15 cellular contexts compared by ENCODE assay signal in the genomic region with DNA sequence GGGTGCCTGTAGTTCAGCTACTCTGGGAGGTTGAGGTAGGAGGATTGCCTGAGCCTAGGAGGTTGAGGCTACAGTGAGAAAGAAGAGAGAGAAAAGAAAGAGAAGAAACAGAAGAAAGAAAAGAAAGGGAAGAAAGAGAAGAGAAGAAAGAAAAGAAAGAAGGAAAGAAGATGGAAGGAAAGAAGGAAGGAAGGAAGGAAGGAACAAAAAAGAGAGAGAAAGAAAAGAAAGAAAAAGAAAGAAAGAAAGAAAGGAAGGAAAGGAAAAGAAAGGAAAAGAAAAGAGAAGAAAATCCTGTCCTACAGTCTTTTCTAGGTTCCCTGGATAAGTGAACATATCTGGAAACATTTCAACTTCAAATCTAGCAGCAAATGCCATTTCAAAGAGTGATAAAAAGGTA. TPM values are rescaled to one million over a fixed set of nuclear protein-coding genes. Genes with fewer than 3 reads are reported as not detected.
A peak's percentile ranks its signal among the peaks of the same experiment; 100 is the strongest.
DNase-seq lines count a peak whose midpoint lies in the region; ATAC-seq and TF ChIP-seq lines count a peak whose summit lies in the region.
"Had no signal": no experiment of that assay in that cellular context is flagged by ENCODE, and none has a peak within 500 bp of the region (broad histone marks: within the 10 kb centered on the region; RNA-seq: fewer than 3 reads in every experiment).

No MANE protein-coding gene starts in this region.

- H3K4me1 ChIP-seq in esophagus muscularis mucosa = no peaks in the 10 kb centered on the region

- no peak for ATAC-seq in activated CD8-positive, alpha-beta memory T cell treated with anti-CD3 and anti-CD28 coated beads, Interleukin-2, amount 10 ng/mL, durations not matched to agents 7 days and 5 days
- no peak for ATAC-seq in CD4-positive, alpha-beta T cell (ENCODE audit: poor library complexity)
- ATAC-seq in activated CD8-positive, alpha-beta T cell treated with anti-CD3 and anti-CD28 coated beads, Interleukin-2, amount 10 ng/mL, durations not matched to agents 7 days and 5 days = no peak
- ATAC-seq in natural killer cell (no peak), GM18873 (IDR thresholded peaks at IDR 0.05; ENCODE audit: low FRiP score, unreplicated experiment) (no peak)
- ATAC-seq: CD8-positive, alpha-beta T cell had no signal

- H3K27ac ChIP-seq in CD4-positive, alpha-beta T cell (ENCODE audit: low read depth, low read length) = no peak overlapping the region
- no peak overlapping the region for H3K27ac ChIP-seq in esophagus muscularis mucosa (replicated peaks in 1 of 4)
- H3K27ac ChIP-seq: KMS-11 had no signal

- no peaks in the 10 kb centered on the region for H3K9me3 Mint-ChIP-seq in activated CD8-positive, alpha-beta memory T cell treated with anti-CD3 and anti-CD28 coated beads, Interleukin-2, amount 10 ng/mL, durations not matched to agents 7 days and 5 days (ENCODE audit: low read depth)
- H3K9me3 Mint-ChIP-seq in CD4-positive, alpha-beta T cell = no peaks in the 10 kb centered on the region
- H3K9me3 Mint-ChIP-seq in activated CD8-positive, alpha-beta T cell treated with anti-CD3 and anti-CD28 coated beads, Interleukin-2, amount 10 ng/mL, durations not matched to agents 7 days and 5 days (ENCODE audit: insufficient read depth) = no peaks in the 10 kb centered on the region
- H3K9me3 Mint-ChIP-seq in natural killer cell = no peaks in the 10 kb centered on the region
- H3K9me3 Mint-ChIP-seq: CD8-positive, alpha-beta T cell had no signal

- no peaks in the 10 kb centered on the region for H3K9me3 ChIP-seq in CD4-positive, alpha-beta T cell (ENCODE audit: control insufficient read depth, low read length)
- no peaks in the 10 kb centered on the region for H3K9me3 ChIP-seq in esophagus muscularis mucosa

- no peak for DNase-seq in activated CD8-positive, alpha-beta memory T cell treated with anti-CD3 and anti-CD28 coated beads, Interleukin-2, amount 10 ng/mL, durations not matched to agents 7 days and 5 days
- no peak for DNase-seq in activated CD8-positive, alpha-beta memory T cell treated with anti-CD3 and anti-CD28 coated beads, Interleukin-2, amount 50 U/mL, for 4 hours
- no peak for DNase-seq in CD4-positive, alpha-beta T cell
- DNase-seq in activated CD8-positive, alpha-beta T cell treated with anti-CD3 and anti-CD28 coated beads, Interleukin-2, amount 10 ng/mL, durations not matched to agents 7 days and 5 days = no peak
- DNase-seq in natural killer cell (no peak), esophagus muscularis mucosa (ENCODE audit: extremely low spot score) (no peak), NCI-H226 (no peak)
- DNase-seq: AML-193; CD8-positive, alpha-beta T cell; NCI-H1092; NCI-H2227 treated with DMSO at 0.1 percent for 48 hours; NCI-H526; OCI-M1 had no signal

- no peak overlapping the region for H3K4me3 Mint-ChIP-seq in activated CD8-positive, alpha-beta memory T cell treated with anti-CD3 and anti-CD28 coated beads, Interleukin-2, amount 10 ng/mL, durations not matched to agents 7 days and 5 days
- H3K4me3 Mint-ChIP-seq in CD4-positive, alpha-beta T cell = no peak overlapping the region
- no peak overlapping the region for H3K4me3 Mint-ChIP-seq in activated CD8-positive, alpha-beta T cell treated with anti-CD3 and anti-CD28 coated beads, Interleukin-2, amount 10 ng/mL, durations not matched to agents 7 days and 5 days
- H3K4me3 Mint-ChIP-seq in natural killer cell = no peak overlapping the region
- H3K4me3 Mint-ChIP-seq: CD8-positive, alpha-beta T cell had no signal

- H3K27ac Mint-ChIP-seq in activated CD8-positive, alpha-beta memory T cell treated with anti-CD3 and anti-CD28 coated beads, Interleukin-2, amount 10 ng/mL, durations not matched to agents 7 days and 5 days = peak overlapping the region; percentile 56
- H3K27ac Mint-ChIP-seq in CD4-positive, alpha-beta T cell = no peak overlapping the region
- H3K27ac Mint-ChIP-seq in activated CD8-positive, alpha-beta T cell treated with anti-CD3 and anti-CD28 coated beads, Interleukin-2, amount 10 ng/mL, durations not matched to agents 7 days and 5 days = peak overlapping the region; percentile 6
- H3K27ac Mint-ChIP-seq in natural killer cell = no peak overlapping the region
- H3K27ac Mint-ChIP-seq: CD8-positive, alpha-beta T cell had no signal

- peaks cover 66 to 93% (median 85%) of the 10 kb centered on the region in 4 donors for H3K36me3 ChIP-seq in esophagus muscularis mucosa

- TF ChIP-seq EP300 in esophagus muscularis mucosa (IDR thresholded peaks at IDR 0.05) = no peak

- peaks cover 2% of the 10 kb centered on the region for H3K4me1 Mint-ChIP-seq in activated CD8-positive, alpha-beta memory T cell treated with anti-CD3 and anti-CD28 coated beads, Interleukin-2, amount 10 ng/mL, durations not matched to agents 7 days and 5 days
- H3K4me1 Mint-ChIP-seq in CD4-positive, alpha-beta T cell (ENCODE audit: low read depth) = no peaks in the 10 kb centered on the region
- H3K4me1 Mint-ChIP-seq in activated CD8-positive, alpha-beta T cell treated with anti-CD3 and anti-CD28 coated beads, Interleukin-2, amount 10 ng/mL, durations not matched to agents 7 days and 5 days (ENCODE audit: low read depth) = no peaks in the 10 kb centered on the region
- peaks cover 0 to 10% of the 10 kb centered on the region in 2 donors for H3K4me1 Mint-ChIP-seq in natural killer cell

- H3K27me3 Mint-ChIP-seq in activated CD8-positive, alpha-beta memory T cell treated with anti-CD3 and anti-CD28 coated beads, Interleukin-2, amount 10 ng/mL, durations not matched to agents 7 days and 5 days = no peaks in the 10 kb centered on the region
- no peaks in the 10 kb centered on the region for H3K27me3 Mint-ChIP-seq in CD4-positive, alpha-beta T cell
- no peaks in the 10 kb centered on the region for H3K27me3 Mint-ChIP-seq in activated CD8-positive, alpha-beta T cell treated with anti-CD3 and anti-CD28 coated beads, Interleukin-2, amount 10 ng/mL, durations not matched to agents 7 days and 5 days (ENCODE audit: low read depth)
- H3K27me3 Mint-ChIP-seq in natural killer cell (ENCODE audit: low read depth in 2 of 2) = no peaks in the 10 kb centered on the region

- intact Hi-C loops in CD4-positive, alpha-beta T cell (cut with DNase I, micrococcal nuclease) = loop anchor here in 1 of 2 experiments (5.0 kb wide), 1 partner anchor 208 kb away; no protein-coding TSS in a partner anchor
- intact Hi-C loops in natural killer cell (cut with micrococcal nuclease) = no loop called here
- intact Hi-C loops in esophagus muscularis mucosa (cut with DNase I) = no loop called here

- POLR2A ChIA-PET in CD4-positive, alpha-beta T cell (lab: Charles Lee) = no interaction called here
- POLR2A ChIA-PET in activated CD8-positive, alpha-beta T cell treated with anti-CD3 and anti-CD28 coated beads, Interleukin-2, amount 10 ng/mL, durations not matched to agents 7 days and 5 days (lab: Charles Lee) = interaction anchor here (0.6 to 0.9 kb wide), 2 partner anchors 8 to 21 kb away, joined by 3 to 6 read pairs; no protein-coding TSS in a partner anchor

- TF ChIP-seq CTCF in CD4-positive, alpha-beta T cell (IDR thresholded peaks at IDR 0.05) = peak; percentile 20
- TF ChIP-seq CTCF in natural killer cell (IDR thresholded peaks at IDR 0.05) (peak; percentile 6), esophagus muscularis mucosa (IDR thresholded peaks at IDR 0.05) (no peak)

- peaks cover 47% of the 10 kb centered on the region for H3K36me3 Mint-ChIP-seq in activated CD8-positive, alpha-beta memory T cell treated with anti-CD3 and anti-CD28 coated beads, Interleukin-2, amount 10 ng/mL, durations not matched to agents 7 days and 5 days
- peaks cover 88% of the 10 kb centered on the region for H3K36me3 Mint-ChIP-seq in CD4-positive, alpha-beta T cell (ENCODE audit: low read depth)
- H3K36me3 Mint-ChIP-seq in activated CD8-positive, alpha-beta T cell treated with anti-CD3 and anti-CD28 coated beads, Interleukin-2, amount 10 ng/mL, durations not matched to agents 7 days and 5 days (ENCODE audit: low read depth) = peaks cover 54% of the 10 kb centered on the region
- peaks cover 8% of the 10 kb centered on the region for H3K36me3 Mint-ChIP-seq in natural killer cell

- no peaks in the 10 kb centered on the region for H3K27me3 ChIP-seq in CD4-positive, alpha-beta T cell (ENCODE audit: control insufficient read depth, insufficient read depth, low read length)
- no peaks in the 10 kb centered on the region for H3K27me3 ChIP-seq in esophagus muscularis mucosa

- no peak for TF ChIP-seq POLR2A in esophagus muscularis mucosa (IDR thresholded peaks at IDR 0.05; ENCODE audit: low read depth)

- CTCF ChIA-PET in activated CD8-positive, alpha-beta memory T cell treated with anti-CD3 and anti-CD28 coated beads, Interleukin-2, amount 10 ng/mL, durations not matched to agents 7 days and 5 days (lab: Charles Lee) = interaction anchor here (1.2 to 1.6 kb wide), 3 partner anchors 9 to 207 kb away, joined by 3 read pairs; no protein-coding TSS in a partner anchor
- CTCF ChIA-PET in CD4-positive, alpha-beta T cell (lab: Charles Lee) = no interaction called here
- CTCF ChIA-PET in activated CD8-positive, alpha-beta T cell treated with anti-CD3 and anti-CD28 coated beads, Interleukin-2, amount 10 ng/mL, durations not matched to agents 7 days and 5 days (lab: Charles Lee) = interaction anchor here (1.6 kb wide), 1 partner anchor 207 kb away, joined by 5 read pairs; no protein-coding TSS in a partner anchor

- H3K4me3 ChIP-seq in esophagus muscularis mucosa = no peak overlapping the region

RNA-seq across cellular contexts. Expression of a gene that starts 29.6 kb away (rescaled TPM):
- 1 to 10 TPM; 7.9 to 8.7 TPM for total RNA-seq in activated CD8-positive, alpha-beta memory T cell treated with anti-CD3 and anti-CD28 coated beads, Interleukin-2, amount 10 ng/mL, durations not matched to agents 7 days and 5 days
- 1 to 10 TPM; 7.1 to 7.7 TPM for total RNA-seq in CD4-positive, alpha-beta T cell
- 1 to 10 TPM; 4.7 to 5.0 TPM for total RNA-seq in activated CD8-positive, alpha-beta T cell treated with anti-CD3 and anti-CD28 coated beads, Interleukin-2, amount 10 ng/mL, durations not matched to agents 7 days and 5 days
- 1 to 10 TPM; 6.4 to 9.8 (median 9.2) TPM for total RNA-seq in natural killer cell
- total RNA-seq in esophagus muscularis mucosa = 10 to 100 TPM; 10.4 to 21.1 (median 17.0) TPM

RNA-seq across cellular contexts. Expression of a gene that starts 54.5 kb away (rescaled TPM):
- 10 to 100 TPM; 87.2 to 88.6 TPM for total RNA-seq in activated CD8-positive, alpha-beta memory T cell treated with anti-CD3 and anti-CD28 coated beads, Interleukin-2, amount 10 ng/mL, durations not matched to agents 7 days and 5 days
- total RNA-seq in CD4-positive, alpha-beta T cell = 100 to 1,000 TPM; 171 to 175 TPM
- total RNA-seq in activated CD8-positive, alpha-beta T cell treated with anti-CD3 and anti-CD28 coated beads, Interleukin-2, amount 10 ng/mL, durations not matched to agents 7 days and 5 days = 10 to 100 TPM; 74.9 to 77.4 TPM
- total RNA-seq in natural killer cell = 100 to 1,000 TPM; 176 to 212 (median 188) TPM
- 10 to 100 TPM; 45.9 to 56.9 (median 51.5) TPM for total RNA-seq in esophagus muscularis mucosa

Comparison
In these comparisons a context has a peak if more than half of its experiments do, and no peak if none do; other contexts are left out.
1. H3K27ac Mint-ChIP-seq: peak in activated CD8-positive, alpha-beta memory T cell treated with anti-CD3 and anti-CD28 coated beads, Interleukin-2, amount 10 ng/mL, durations not matched to agents 7 days and 5 days (single experiment) and activated CD8-positive, alpha-beta T cell treated with anti-CD3 and anti-CD28 coated beads, Interleukin-2, amount 10 ng/mL, durations not matched to agents 7 days and 5 days (single experiment); none in CD4-positive, alpha-beta T cell (single experiment) and natural killer cell (0 of 2).
2. CTCF ChIP-seq: peak in CD4-positive, alpha-beta T cell (single experiment) and natural killer cell (single experiment); none in esophagus muscularis mucosa (0 of 3).